In the genomic region with DNA sequence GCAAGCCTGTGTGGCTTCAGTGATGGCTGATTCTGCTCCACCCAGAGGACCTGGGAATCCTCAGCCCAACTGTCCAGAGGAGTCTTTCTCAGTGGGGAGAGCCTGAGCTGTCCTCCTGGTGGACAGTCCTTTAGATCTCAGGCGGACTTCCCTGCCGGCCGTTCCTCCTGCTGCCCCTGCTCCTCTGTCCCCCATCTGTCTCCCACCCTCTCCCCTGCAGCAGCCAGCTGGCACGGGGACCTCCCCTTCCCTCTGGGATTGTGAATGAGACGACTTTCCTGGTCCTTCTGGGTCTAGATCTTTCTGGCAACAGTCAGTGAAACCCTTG, we compare ENCODE assay signal across 8 cellular contexts.
A peak's percentile ranks its signal among the peaks of the same experiment; 100 is the strongest.
DNase-seq lines count a peak whose midpoint lies in the region; ATAC-seq and TF ChIP-seq lines count a peak whose summit lies in the region.

No MANE protein-coding gene starts in this region.

- peak; percentile 69 for DNase-seq in NCI-H82 (lab: John Stamatoyannopoulos, UW)
- DNase-seq in NCI-H82 treated with DMSO at 0.1 percent for 48 hours (lab: John Stamatoyannopoulos, UW; ENCODE audit: unreplicated experiment): no peak
- peak; percentile 58 for DNase-seq in WERI-Rb-1
- no peak for DNase-seq in KG1 (lab: John Stamatoyannopoulos, UW)
- no peak for DNase-seq in putamen (ENCODE audit: low spot score)

- H3K36me3 ChIP-seq in WERI-Rb-1: peaks cover 62% of the 10 kb centered on the region
- no peaks in the 10 kb centered on the region for H3K36me3 ChIP-seq in gastroesophageal sphincter

- H3K4me3 ChIP-seq in WERI-Rb-1 (ENCODE audit: low read depth, low read length) (no peak overlapping the region), gastroesophageal sphincter (no peak overlapping the region), skin epidermis (no peak overlapping the region)

- WGBS in gastroesophageal sphincter (ENCODE audit: low coverage in 1 of 2), 2 donors: 20 to 28% methylated on average over 1 to 5 of the region's 5 CpGs

- H3K27ac ChIP-seq in WERI-Rb-1 (peak overlapping the region; percentile 70), gastroesophageal sphincter (peak overlapping the region; percentile 86 to 99 (median 94)), skin epidermis (peak overlapping the region in 13 of 21 experiments; percentile 3 to 80 (median 37))

- ATAC-seq in gastroesophageal sphincter (no peak), GM21825 (IDR thresholded peaks at IDR 0.05; ENCODE audit: unreplicated experiment) (no peak)

- peaks cover 15 to 100% (median 75%) of the 10 kb centered on the region in 3 donors for H3K4me1 ChIP-seq in gastroesophageal sphincter

- H3K9me3 ChIP-seq in WERI-Rb-1 (ENCODE audit: severe bottlenecking): no peaks in the 10 kb centered on the region
- H3K9me3 ChIP-seq in gastroesophageal sphincter: no peaks in the 10 kb centered on the region

- TF ChIP-seq EP300 in gastroesophageal sphincter (IDR thresholded peaks at IDR 0.05): no peak

- TF ChIP-seq CTCF in WERI-Rb-1 (IDR thresholded peaks at IDR 0.05; ENCODE audit: low read depth, low read length): peak; percentile 38; the same call in 1 of the 2 replicates
- peak in 2 of 4 experiments; percentile 5 to 36 for TF ChIP-seq CTCF in gastroesophageal sphincter (IDR thresholded peaks at IDR 0.05)

- no peak for TF ChIP-seq POLR2A in gastroesophageal sphincter (IDR thresholded peaks at IDR 0.05)

- H3K27me3 ChIP-seq in WERI-Rb-1 (ENCODE audit: insufficient read depth, low read depth, severe bottlenecking): no peaks in the 10 kb centered on the region
- no peaks in the 10 kb centered on the region for H3K27me3 ChIP-seq in gastroesophageal sphincter

Comparison
In these comparisons a context has a peak if more than half of its experiments do, and no peak if none do; other contexts are left out.
1. DNase-seq: peak in NCI-H82 (single experiment) and WERI-Rb-1 (single experiment); none in NCI-H82 treated with DMSO at 0.1 percent for 48 hours (single experiment), KG1 (single experiment) and putamen (single experiment).
2. H3K27ac ChIP-seq: peak in every context shown above with its lines; median percentile 94 in gastroesophageal sphincter; 70 in WERI-Rb-1; 37 in skin epidermis.